ENCODE assay signal across 21 cellular contexts in the genomic region with DNA sequence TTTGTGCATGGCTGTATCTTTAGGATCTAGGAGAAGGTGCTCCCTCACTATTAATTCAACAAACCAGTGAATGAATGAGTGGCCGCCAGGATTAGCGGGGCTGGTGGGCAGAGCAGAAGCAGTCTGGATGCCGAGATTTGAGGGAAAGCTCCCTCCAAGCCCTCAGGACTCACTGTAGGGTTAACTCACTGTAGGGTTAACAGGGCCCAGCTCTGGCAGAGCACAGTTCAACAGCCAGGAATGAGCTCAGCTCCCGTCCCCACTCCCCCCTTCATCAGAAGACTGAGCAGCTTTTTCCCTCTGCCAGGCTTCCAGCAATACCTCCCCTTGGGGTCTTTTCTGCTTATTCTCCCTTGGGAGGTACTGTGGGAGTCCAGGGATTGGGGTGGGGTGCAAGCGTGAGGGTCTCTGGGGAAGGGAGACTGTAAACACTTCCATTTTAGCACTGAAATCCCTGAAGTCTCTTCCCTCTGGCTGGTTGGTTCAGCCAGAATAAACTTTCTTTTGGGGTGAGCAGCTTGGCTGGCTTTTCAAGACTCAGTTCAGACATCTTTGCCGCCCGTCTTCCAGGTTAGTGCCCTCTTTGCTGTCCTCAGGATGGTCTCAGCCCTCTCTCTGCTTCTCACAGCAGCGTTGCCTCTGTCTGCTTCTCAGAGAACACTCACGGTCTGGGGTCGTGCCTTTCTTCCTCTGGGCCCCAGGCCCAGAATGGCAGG. TPM values are rescaled to one million over a fixed set of nuclear protein-coding genes. Genes with fewer than 3 reads are reported as not detected.
A peak's percentile ranks its signal among the peaks of the same experiment; 100 is the strongest.
DNase-seq lines count a peak whose midpoint lies in the region; ATAC-seq and TF ChIP-seq lines count a peak whose summit lies in the region.
"Had no signal": no experiment of that assay in that cellular context is flagged by ENCODE, and none has a peak within 500 bp of the region (broad histone marks: within the 10 kb centered on the region; RNA-seq: fewer than 3 reads in every experiment).

No MANE protein-coding gene starts in this region.

- TF ChIP-seq CTCF in RWPE2 (IDR thresholded peaks at IDR 0.05; ENCODE audit: poor library complexity, severe bottlenecking), result no peak
- no peak for TF ChIP-seq CTCF in mesothelial cell of epicardium (IDR thresholded peaks at IDR 0.05; ENCODE audit: unreplicated experiment)
- no peak for TF ChIP-seq CTCF in tibial artery (IDR thresholded peaks at IDR 0.05)

- intact Hi-C loops in tibial artery (cut with DNase I; ENCODE audit: low total_unique reads), result loop anchor here (10.0 kb wide), 1 partner anchor 255 kb away; no protein-coding TSS in a partner anchor

- H3K9me3 ChIP-seq in RWPE2 (ENCODE audit: severe bottlenecking), result no peaks in the 10 kb centered on the region
- no peaks in the 10 kb centered on the region for H3K9me3 ChIP-seq in tibial artery
- H3K9me3 ChIP-seq: thyroid gland had no signal

- H3K27ac ChIP-seq in RWPE2 (ENCODE audit: poor library complexity, severe bottlenecking) (peak overlapping the region; percentile 65), tibial artery (peak overlapping the region; percentile 93 to 96)
- H3K27ac ChIP-seq: thyroid gland had no signal

- H3K27me3 Mint-ChIP-seq in T-helper 2 cell treated with Interferon-gamma antibody and Interleukin-4, amounts not matched to agents 5 μg/mL and 100 μg/mL, for 36 hours (ENCODE audit: low read depth), result peaks cover 12% of the 10 kb centered on the region
- no peaks in the 10 kb centered on the region for H3K27me3 Mint-ChIP-seq in mesothelial cell of epicardium (ENCODE audit: low read depth)

- peaks cover 27% of the 10 kb centered on the region for H3K4me1 Mint-ChIP-seq in T-helper 2 cell treated with Interferon-gamma antibody and Interleukin-4, amounts not matched to agents 5 μg/mL and 100 μg/mL, for 36 hours (ENCODE audit: low read depth)
- peaks cover 61% of the 10 kb centered on the region for H3K4me1 Mint-ChIP-seq in mesothelial cell of epicardium

- H3K4me3 Mint-ChIP-seq in T-helper 2 cell treated with Interferon-gamma antibody and Interleukin-4, amounts not matched to agents 5 μg/mL and 100 μg/mL, for 36 hours, result peak overlapping the region; percentile 24
- peak overlapping the region; percentile 62 for H3K4me3 Mint-ChIP-seq in mesothelial cell of epicardium
- H3K4me3 Mint-ChIP-seq: activated CD4-positive, alpha-beta T cell treated with anti-CD3 and anti-CD28 coated beads, Interleukin-2, amount 10 ng/mL, durations not matched to agents 24 days and 14 days; stimulated activated naive CD8-positive, alpha-beta T cell treated with anti-CD3 and anti-CD28 coated beads, Interleukin-15, Interleukin-2, amounts not matched to agents 100 ng/mL and 50 ng/mL, for 24 hours had no signal

- H3K4me3 ChIP-seq in RWPE2 (ENCODE audit: severe bottlenecking), result no peak overlapping the region
- no peak overlapping the region for H3K4me3 ChIP-seq in tibial artery
- H3K4me3 ChIP-seq: thyroid gland had no signal

- H3K4me1 ChIP-seq in RWPE2 (ENCODE audit: insufficient read depth, poor library complexity, severe bottlenecking) (peaks cover 41% of the 10 kb centered on the region), tibial artery (peaks cover 6 to 58% (median 36%) of the 10 kb centered on the region in 4 donors)

- DNase-seq in T-helper 2 cell treated with Interferon-gamma antibody and Interleukin-4, amounts not matched to agents 5 μg/mL and 100 μg/mL, for 36 hours (ENCODE audit: low spot score), result no peak
- no peak for DNase-seq in T-helper 2 cell
- DNase-seq in RWPE2 (ENCODE audit: low spot score), result no peak
- no peak for DNase-seq in mesothelial cell of epicardium (ENCODE audit: low spot score in 2 of 2, unreplicated experiment in 2 of 2)
- no peak for DNase-seq in tibial artery
- no peak for DNase-seq in Ammon's horn (ENCODE audit: low spot score)
- DNase-seq in DMS153 treated with DMSO at 0.1 percent for 48 hours (lab: John Stamatoyannopoulos, UW; ENCODE audit: unreplicated experiment), result no peak
- DNase-seq: 8988T; activated CD4-positive, alpha-beta T cell treated with anti-CD3 and anti-CD28 coated beads, Interleukin-2, amount 10 ng/mL, durations not matched to agents 24 days and 14 days; activated naive CD4-positive, alpha-beta T cell treated with Interleukin-2 at 50 U/mL for 16 hours; activated T-cell treated with anti-CD3 and anti-CD28 coated beads, Interleukin-2, amount 50 U/mL, for 48 hours; cortex of kidney; DMS79 treated with DMSO at 0.1 percent for 48 hours; glutamatergic neuron; NCI-H1694 treated with DMSO at 0.1 percent for 48 hours; NCI-H2171; NCI-H510A treated with DMSO at 0.1 percent for 48 hours; thyroid gland had no signal

- H3K36me3 ChIP-seq in RWPE2 (ENCODE audit: low read depth), result no peaks in the 10 kb centered on the region
- H3K36me3 ChIP-seq in tibial artery, result no peaks in the 10 kb centered on the region
- H3K36me3 ChIP-seq: thyroid gland had no signal

- no peaks in the 10 kb centered on the region for H3K27me3 ChIP-seq in RWPE2 (ENCODE audit: insufficient read depth, poor library complexity, severe bottlenecking)
- H3K27me3 ChIP-seq in tibial artery, result no peaks in the 10 kb centered on the region
- H3K27me3 ChIP-seq: thyroid gland had no signal

- H3K36me3 Mint-ChIP-seq in T-helper 2 cell treated with Interferon-gamma antibody and Interleukin-4, amounts not matched to agents 5 μg/mL and 100 μg/mL, for 36 hours (ENCODE audit: low read depth), result no peaks in the 10 kb centered on the region
- H3K36me3 Mint-ChIP-seq in mesothelial cell of epicardium, result no peaks in the 10 kb centered on the region

- H3K27ac Mint-ChIP-seq in T-helper 2 cell treated with Interferon-gamma antibody and Interleukin-4, amounts not matched to agents 5 μg/mL and 100 μg/mL, for 36 hours, result peak overlapping the region; percentile 20
- peak overlapping the region; percentile 98 for H3K27ac Mint-ChIP-seq in mesothelial cell of epicardium
- H3K27ac Mint-ChIP-seq: activated CD4-positive, alpha-beta T cell treated with anti-CD3 and anti-CD28 coated beads, Interleukin-2, amount 10 ng/mL, durations not matched to agents 24 days and 14 days; stimulated activated naive CD8-positive, alpha-beta T cell treated with anti-CD3 and anti-CD28 coated beads, Interleukin-15, Interleukin-2, amounts not matched to agents 100 ng/mL and 50 ng/mL, for 24 hours had no signal

- no peak for ATAC-seq in RWPE2 (ENCODE audit: low read depth)
- no peak for ATAC-seq in GM18861 (IDR thresholded peaks at IDR 0.05; ENCODE audit: unreplicated experiment)
- ATAC-seq: HCT116 had no signal

- no peaks in the 10 kb centered on the region for H3K9me3 Mint-ChIP-seq in T-helper 2 cell treated with Interferon-gamma antibody and Interleukin-4, amounts not matched to agents 5 μg/mL and 100 μg/mL, for 36 hours
- no peaks in the 10 kb centered on the region for H3K9me3 Mint-ChIP-seq in mesothelial cell of epicardium
- H3K9me3 Mint-ChIP-seq: activated CD4-positive, alpha-beta T cell treated with anti-CD3 and anti-CD28 coated beads, Interleukin-2, amount 10 ng/mL, durations not matched to agents 24 days and 14 days; stimulated activated naive CD8-positive, alpha-beta T cell treated with anti-CD3 and anti-CD28 coated beads, Interleukin-15, Interleukin-2, amounts not matched to agents 100 ng/mL and 50 ng/mL, for 24 hours had no signal

RNA-seq across cellular contexts. Expression of a gene that starts 53.7 kb away (rescaled TPM):
- total RNA-seq in mesothelial cell of epicardium, result 768 to 806 TPM (median 799 TPM) in 3 replicates
